Comparison of ENCODE assay signal across 12 cellular contexts in the genomic region with DNA sequence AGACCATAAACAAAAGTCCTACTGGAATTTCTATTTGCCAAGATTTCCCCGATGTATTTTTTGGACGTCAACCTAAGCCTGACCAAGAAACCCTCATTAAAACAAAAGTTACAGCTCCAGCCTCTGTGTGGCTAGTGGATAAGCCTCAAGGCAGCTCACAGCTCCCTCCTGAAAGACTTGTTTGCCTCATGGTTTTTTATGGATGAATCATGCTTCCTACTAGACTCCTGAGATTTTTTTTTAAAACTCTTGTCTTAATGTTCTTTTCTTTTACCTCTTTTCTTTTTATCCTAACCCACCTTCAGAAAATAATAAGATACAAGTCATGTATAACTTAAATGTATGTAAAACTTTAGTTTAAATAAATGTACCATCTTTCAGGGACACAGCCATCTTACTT. TPM values are rescaled to one million over a fixed set of nuclear protein-coding genes. Genes with fewer than 3 reads are reported as not detected.
A peak's percentile ranks its signal among the peaks of the same experiment; 100 is the strongest.
DNase-seq lines count a peak whose midpoint lies in the region; ATAC-seq and TF ChIP-seq lines count a peak whose summit lies in the region.
"Had no signal": no experiment of that assay in that cellular context is flagged by ENCODE, and none has a peak within 500 bp of the region (broad histone marks: within the 10 kb centered on the region; RNA-seq: fewer than 3 reads in every experiment).

No MANE protein-coding gene starts in this region.

- H4K20me1 ChIP-seq in neural progenitor cell (ENCODE audit: low read depth), result no peaks in the 10 kb centered on the region

- H3K4me3 Mint-ChIP-seq in neural progenitor cell, result no peak overlapping the region
- no peak overlapping the region for H3K4me3 Mint-ChIP-seq in CD8-positive, alpha-beta memory T cell
- H3K4me3 Mint-ChIP-seq: activated CD4-positive, alpha-beta memory T cell treated with anti-CD3 and anti-CD28 coated beads, Interleukin-2, amount 10 ng/mL, durations not matched to agents 7 days and 5 days; activated naive CD8-positive, alpha-beta T cell treated with anti-CD3 and anti-CD28 coated beads, Interleukin-2, amount 10 ng/mL, durations not matched to agents 7 days and 5 days had no signal

- peak; percentile 83 for DNase-seq in AG10803 (ENCODE audit: low read depth)
- peak; percentile 62 for DNase-seq in NCI-H226
- peak; percentile 70 for DNase-seq in dermis blood vessel endothelial cell
- DNase-seq in neural progenitor cell (ENCODE audit: low spot score), result peak; percentile 17
- no peak for DNase-seq in activated CD4-positive, CD25-positive, alpha-beta regulatory T cell treated with anti-CD3 and anti-CD28 coated beads, Interleukin-2, amount 50 U/mL, for 72 hours
- no peak for DNase-seq in GM19238 (ENCODE audit: insufficient read length, low spot score)
- no peak for DNase-seq in CD8-positive, alpha-beta memory T cell
- DNase-seq: activated naive CD8-positive, alpha-beta T cell treated with anti-CD3 and anti-CD28 coated beads, Interleukin-2, amount 10 ng/mL, durations not matched to agents 7 days and 5 days; occipital lobe had no signal

- no peak for TF ChIP-seq CTCF in AG10803 (conservative IDR thresholded peaks at IDR 0.05; ENCODE audit: low read length)
- TF ChIP-seq CTCF in neural progenitor cell (IDR thresholded peaks at IDR 0.05), result no peak

- peaks cover 6% of the 10 kb centered on the region for H3K9me3 Mint-ChIP-seq in neural progenitor cell
- no peaks in the 10 kb centered on the region for H3K9me3 Mint-ChIP-seq in CD8-positive, alpha-beta memory T cell
- H3K9me3 Mint-ChIP-seq: activated CD4-positive, alpha-beta memory T cell treated with anti-CD3 and anti-CD28 coated beads, Interleukin-2, amount 10 ng/mL, durations not matched to agents 7 days and 5 days; activated naive CD8-positive, alpha-beta T cell treated with anti-CD3 and anti-CD28 coated beads, Interleukin-2, amount 10 ng/mL, durations not matched to agents 7 days and 5 days had no signal

- no peak overlapping the region for H3K27ac Mint-ChIP-seq in neural progenitor cell
- H3K27ac Mint-ChIP-seq in CD8-positive, alpha-beta memory T cell, result no peak overlapping the region
- H3K27ac Mint-ChIP-seq: activated CD4-positive, alpha-beta memory T cell treated with anti-CD3 and anti-CD28 coated beads, Interleukin-2, amount 10 ng/mL, durations not matched to agents 7 days and 5 days; activated naive CD8-positive, alpha-beta T cell treated with anti-CD3 and anti-CD28 coated beads, Interleukin-2, amount 10 ng/mL, durations not matched to agents 7 days and 5 days had no signal

- H3K36me3 ChIP-seq in neural progenitor cell, result no peaks in the 10 kb centered on the region
- no peaks in the 10 kb centered on the region for H3K36me3 ChIP-seq in CD8-positive, alpha-beta memory T cell (ENCODE audit: insufficient read depth, low read length)
- H3K36me3 ChIP-seq: tibial nerve had no signal

- H3K27ac ChIP-seq in neural progenitor cell, result no peak overlapping the region
- H3K27ac ChIP-seq in CD8-positive, alpha-beta memory T cell (ENCODE audit: low read depth, low read length), result no peak overlapping the region

- ATAC-seq in HG03108 (IDR thresholded peaks at IDR 0.05; ENCODE audit: unreplicated experiment), result no peak

- H3K79me2 ChIP-seq in neural progenitor cell (ENCODE audit: low read depth), result no peaks in the 10 kb centered on the region

- H3K4me1 ChIP-seq in neural progenitor cell, result peaks cover 15% of the 10 kb centered on the region
- no peaks in the 10 kb centered on the region for H3K4me1 ChIP-seq in CD8-positive, alpha-beta memory T cell (ENCODE audit: insufficient read depth, low read length)

- H3K27me3 ChIP-seq in neural progenitor cell, result no peaks in the 10 kb centered on the region
- H3K27me3 ChIP-seq in CD8-positive, alpha-beta memory T cell (ENCODE audit: insufficient read depth, low read length, poor library complexity, severe bottlenecking), result no peaks in the 10 kb centered on the region
- H3K27me3 ChIP-seq: tibial nerve had no signal

- H2AFZ ChIP-seq in neural progenitor cell (replicated peaks), result no peak overlapping the region

- H3K4me3 ChIP-seq in AG10803 (ENCODE audit: low read length) (no peak overlapping the region), neural progenitor cell (no peak overlapping the region)
- H3K4me3 ChIP-seq in CD8-positive, alpha-beta memory T cell (ENCODE audit: low read length), result no peak overlapping the region
- H3K4me3 ChIP-seq: tibial nerve had no signal

- H3F3A ChIP-seq in neural progenitor cell (ENCODE audit: low read depth), result peaks cover 7% of the 10 kb centered on the region

- H3K9me3 ChIP-seq in neural progenitor cell (ENCODE audit: low read depth), result no peaks in the 10 kb centered on the region
- no peaks in the 10 kb centered on the region for H3K9me3 ChIP-seq in CD8-positive, alpha-beta memory T cell (ENCODE audit: low read length)
- H3K9me3 ChIP-seq: tibial nerve had no signal

- H3K4me2 ChIP-seq in neural progenitor cell, result no peak overlapping the region

- no peaks in the 10 kb centered on the region for H3K36me3 Mint-ChIP-seq in neural progenitor cell
- H3K36me3 Mint-ChIP-seq in CD8-positive, alpha-beta memory T cell, result no peaks in the 10 kb centered on the region
- H3K36me3 Mint-ChIP-seq: activated naive CD8-positive, alpha-beta T cell treated with anti-CD3 and anti-CD28 coated beads, Interleukin-2, amount 10 ng/mL, durations not matched to agents 7 days and 5 days had no signal

- no peak overlapping the region for H3K9ac ChIP-seq in neural progenitor cell

- H3K27me3 Mint-ChIP-seq in neural progenitor cell (ENCODE audit: insufficient read depth, low read depth), result no peaks in the 10 kb centered on the region
- H3K27me3 Mint-ChIP-seq in CD8-positive, alpha-beta memory T cell, result peaks cover 5 to 32% of the 10 kb centered on the region in 2 donors
- H3K27me3 Mint-ChIP-seq: activated CD4-positive, alpha-beta memory T cell treated with anti-CD3 and anti-CD28 coated beads, Interleukin-2, amount 10 ng/mL, durations not matched to agents 7 days and 5 days had no signal

- POLR2A ChIA-PET in CD8-positive, alpha-beta memory T cell (lab: Charles Lee), result no interaction called here

- CTCF ChIA-PET in CD8-positive, alpha-beta memory T cell (lab: Charles Lee), result no interaction called here

- H3K4me1 Mint-ChIP-seq in neural progenitor cell, result peaks cover 6% of the 10 kb centered on the region
- no peaks in the 10 kb centered on the region for H3K4me1 Mint-ChIP-seq in CD8-positive, alpha-beta memory T cell

RNA-seq across cellular contexts. Expression of a gene that starts 52.4 kb away (rescaled TPM):
- total RNA-seq in dermis blood vessel endothelial cell (under 0.01 TPM in 1 of 2 replicates, not detected in the other), neural progenitor cell (ENCODE audit: low replicate concordance) (not detected in 2 replicates)
- not detected for total RNA-seq in CD8-positive, alpha-beta memory T cell
- not detected for polyA plus RNA-seq in CD8-positive, alpha-beta memory T cell
- total RNA-seq: activated CD4-positive, alpha-beta memory T cell treated with anti-CD3 and anti-CD28 coated beads, Interleukin-2, amount 10 ng/mL, durations not matched to agents 7 days and 5 days had no signal

Comparison
In these comparisons a context has a peak if more than half of its experiments do, and no peak if none do; other contexts are left out.
1. DNase-seq: peak in AG10803 (single experiment), NCI-H226 (single experiment), dermis blood vessel endothelial cell (single experiment) and neural progenitor cell (single experiment); none in activated CD4-positive, CD25-positive, alpha-beta regulatory T cell treated with anti-CD3 and anti-CD28 coated beads, Interleukin-2, amount 50 U/mL, for 72 hours (single experiment), GM19238 (single experiment) and CD8-positive, alpha-beta memory T cell (0 of 5).